Comparison of ENCODE assay signal across 1 cellular context in the genomic region with DNA sequence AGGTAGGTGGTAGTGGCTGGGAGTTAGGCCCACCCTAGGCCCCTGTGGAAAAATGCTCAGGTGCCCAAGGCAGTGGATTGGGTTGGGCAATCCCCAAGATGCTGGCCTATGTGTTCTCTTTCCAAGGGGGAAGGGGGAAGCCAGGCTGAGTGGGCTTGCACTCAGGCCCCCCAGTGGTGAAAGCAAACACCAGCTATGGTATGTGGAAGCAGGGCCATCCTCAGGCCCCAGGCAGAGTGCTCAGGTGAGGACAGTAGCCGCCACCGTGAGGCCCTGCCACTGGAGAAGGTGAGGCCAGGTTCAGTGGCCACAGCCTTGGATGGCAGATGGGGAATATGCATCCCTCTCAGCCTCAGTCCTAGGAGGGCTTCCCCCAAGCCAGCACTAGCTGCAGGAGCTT.
TF ChIP-seq lines count a peak whose summit lies in the region.

No MANE protein-coding gene starts in this region.

TF ChIP-seq in H1, 55 proteins besides CTCF, POLR2A, EP300 and RAD21:
- no peak for TF ChIP-seq POLR2AphosphoS5 (IDR thresholded peaks at IDR 0.05; ENCODE audit: low read depth, low read length)
- TF ChIP-seq HDAC6 (IDR thresholded peaks at IDR 0.05; ENCODE audit: low read depth, low read length), result no peak
